Comparison of ENCODE assay signal across 1 cellular context in the genomic region with DNA sequence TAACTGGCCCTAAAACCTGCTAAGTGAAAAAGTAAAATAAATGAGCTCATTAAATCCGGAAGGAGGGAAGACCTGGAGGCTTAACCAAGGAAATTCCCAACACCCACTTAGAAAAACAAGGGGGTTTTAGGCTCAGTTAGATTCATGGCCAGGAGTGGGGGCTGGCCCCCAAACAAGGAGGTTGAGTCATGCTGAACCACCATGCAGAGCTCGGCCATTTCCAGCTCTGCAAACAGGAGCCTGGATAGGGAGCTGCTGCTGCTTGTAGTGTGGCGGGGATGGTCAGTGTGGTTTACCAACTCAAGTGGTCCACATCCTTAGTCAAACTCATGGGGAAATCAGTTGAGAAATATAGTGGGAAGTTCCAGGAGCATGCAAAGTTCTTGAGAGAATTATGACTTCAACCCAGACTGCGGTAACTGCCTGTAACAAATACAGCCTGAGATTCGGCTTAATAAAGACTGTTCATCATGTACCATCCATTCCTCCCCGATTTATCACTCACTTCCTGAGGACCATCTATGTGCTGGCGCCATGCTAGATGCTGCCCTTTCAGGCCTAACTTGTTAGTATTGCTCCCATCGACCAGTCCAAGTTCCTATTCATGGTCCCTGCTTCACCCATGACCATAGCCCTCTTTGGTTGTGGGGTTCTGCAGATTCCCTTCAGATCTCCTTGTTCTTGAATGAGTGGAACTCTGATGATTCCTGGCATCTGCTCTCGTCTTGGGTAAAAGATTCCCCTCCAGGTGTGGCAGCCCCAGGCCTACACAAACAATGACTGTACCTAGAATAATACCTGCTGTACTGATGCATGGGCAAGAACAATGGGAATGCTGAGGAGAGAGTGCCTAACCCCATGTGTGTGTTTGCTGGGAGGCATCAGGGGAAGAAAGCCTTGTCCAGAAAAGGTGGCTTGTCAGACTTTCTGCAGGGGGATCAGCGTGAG.
TF ChIP-seq lines count a peak whose summit lies in the region.

No MANE protein-coding gene starts in this region.

TF ChIP-seq in H1, 55 proteins besides CTCF, POLR2A, EP300 and RAD21:
- TF ChIP-seq SUZ12 (IDR thresholded peaks at IDR 0.05; ENCODE audit: low read length) = no peak
- TF ChIP-seq PHF8 (conservative IDR thresholded peaks at IDR 0.05; ENCODE audit: low read depth, low read length) = no peak
- no peak for TF ChIP-seq SIX5 (IDR thresholded peaks at IDR 0.05; ENCODE audit: low read depth, low read length)
- no peak for TF ChIP-seq HDAC6 (IDR thresholded peaks at IDR 0.05; ENCODE audit: low read depth, low read length)
- TF ChIP-seq MAFK (IDR thresholded peaks at IDR 0.05; ENCODE audit: low read depth, low read length) = no peak
- no peak for TF ChIP-seq TCF12 (IDR thresholded peaks at IDR 0.05; ENCODE audit: low read depth, low read length)
- TF ChIP-seq BCL11A (IDR thresholded peaks at IDR 0.05; ENCODE audit: low read depth in 2 of 2, low read length in 2 of 2) = no peak
- no peak for TF ChIP-seq CHD1 (IDR thresholded peaks at IDR 0.05; ENCODE audit: low read depth, low read length)
- no peak for TF ChIP-seq KDM4A (IDR thresholded peaks at IDR 0.05; ENCODE audit: low read depth, low read length, severe bottlenecking)
- no peak for TF ChIP-seq SIRT6 (IDR thresholded peaks at IDR 0.05; ENCODE audit: low read length)
- TF ChIP-seq CBX8 (IDR thresholded peaks at IDR 0.05; ENCODE audit: borderline replicate concordance, low read depth, low read length) = no peak
- TF ChIP-seq CBX5 (IDR thresholded peaks at IDR 0.05; ENCODE audit: low read depth, low read length) = no peak
- no peak for TF ChIP-seq KDM5A (IDR thresholded peaks at IDR 0.05; ENCODE audit: low read length)
- no peak for TF ChIP-seq FOSL1 (IDR thresholded peaks at IDR 0.05; ENCODE audit: insufficient read depth, low read depth, low read length)
- no peak for TF ChIP-seq NANOG (IDR thresholded peaks at IDR 0.05; ENCODE audit: insufficient read depth, low read depth, low read length, poor library complexity, severe bottlenecking)
- TF ChIP-seq EGR1 (IDR thresholded peaks at IDR 0.05; ENCODE audit: borderline replicate concordance, low read depth, low read length) = no peak
- TF ChIP-seq JUN (IDR thresholded peaks at IDR 0.05; ENCODE audit: low read depth, low read length) = no peak
- no peak for TF ChIP-seq GTF2F1 (IDR thresholded peaks at IDR 0.05; ENCODE audit: borderline replicate concordance, low read depth, low read length)
- TF ChIP-seq SP1 (IDR thresholded peaks at IDR 0.05; ENCODE audit: low read depth, low read length) = no peak
TF ChIP-seq in H1: peak in this region for 0.
